In the genomic region with DNA sequence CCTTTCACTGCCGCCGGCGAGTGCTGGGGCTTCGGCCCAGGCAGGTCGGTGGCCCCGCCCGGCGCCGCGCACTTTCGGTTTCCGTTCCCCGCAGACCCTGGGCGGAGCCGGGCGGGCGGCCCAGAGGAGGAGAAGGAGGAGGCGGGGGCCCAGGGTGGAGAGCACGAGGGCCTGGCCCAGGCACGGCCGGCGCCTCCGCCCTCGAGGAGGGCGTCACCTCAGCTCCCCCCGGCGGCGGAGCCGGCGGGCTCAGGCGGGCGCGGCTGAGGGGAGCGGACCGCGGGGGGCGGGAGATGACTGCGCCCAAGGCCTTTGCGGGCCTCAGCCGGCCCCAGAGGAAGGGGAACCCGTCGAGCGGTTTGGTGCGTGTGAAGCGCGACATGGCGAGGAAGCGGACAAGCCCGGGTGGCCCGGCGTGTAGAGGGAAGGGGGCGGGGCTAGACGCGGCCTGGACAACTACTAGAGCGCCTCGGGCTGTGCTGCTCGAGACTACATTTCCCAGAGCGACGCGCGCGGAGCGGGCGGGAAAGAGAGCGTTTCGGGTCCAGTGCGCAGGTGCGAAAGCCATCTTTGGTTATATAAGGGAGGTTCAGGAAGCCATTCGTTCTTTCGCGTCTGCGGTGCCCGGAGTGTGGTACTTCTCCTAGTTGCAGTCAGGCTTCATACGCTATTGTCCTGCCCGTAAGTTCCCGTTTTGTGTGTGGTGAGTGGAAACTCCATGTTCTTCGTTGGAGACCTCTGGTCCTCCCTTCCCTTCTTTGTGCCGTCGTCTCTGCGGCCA, we compare ENCODE assay signal across 8 cellular contexts. TPM values are rescaled to one million over a fixed set of nuclear protein-coding genes. Genes with fewer than 3 reads are reported as not detected.
DNase-seq lines count a peak whose midpoint lies in the region; ATAC-seq lines count a peak whose summit lies in the region.

A gene (minus strand): TSS at position 22 of the 781 bp plus-strand sequence. CDS start 2,218 bp downstream, outside the sequence.

- peak within 1 kb of the TSS; percentile 97 for H3K4me3 ChIP-seq in CD8-positive, alpha-beta memory T cell (ENCODE audit: low read length)

- H3K36me3 ChIP-seq in CD8-positive, alpha-beta memory T cell (ENCODE audit: insufficient read depth, low read length): peaks cover 45% of the 10 kb centered on the region

- peaks cover 65% of the 10 kb centered on the region for H3K4me1 ChIP-seq in CD8-positive, alpha-beta memory T cell (ENCODE audit: insufficient read depth, low read length)

- peak within 1 kb of the TSS; percentile 91 to 100 (median 98) for H3K27ac Mint-ChIP-seq in CD8-positive, alpha-beta memory T cell

- H3K27me3 Mint-ChIP-seq in CD8-positive, alpha-beta memory T cell: peaks cover 0 to 14% of the 10 kb centered on the region in 2 donors

- ATAC-seq in GM19468 (IDR thresholded peaks at IDR 0.05; ENCODE audit: extremely low read depth, unreplicated experiment): peak; percentile 66

- no peaks in the 10 kb centered on the region for H3K27me3 ChIP-seq in CD8-positive, alpha-beta memory T cell (ENCODE audit: insufficient read depth, low read length, poor library complexity, severe bottlenecking)

- CTCF ChIA-PET in CD8-positive, alpha-beta memory T cell (lab: Charles Lee): no interaction called here

- POLR2A ChIA-PET in CD8-positive, alpha-beta memory T cell (lab: Charles Lee): interaction anchor here (0.5 to 1.2 kb wide), 11 partner anchors 9 to 1106 kb away, joined by 3 to 11 read pairs (median 5); a partner anchor contains a TSS

- H3K4me1 Mint-ChIP-seq in CD8-positive, alpha-beta memory T cell: peaks cover 65 to 80% (median 73%) of the 10 kb centered on the region in 3 donors

- peak within 1 kb of the TSS; percentile 90 to 98 (median 96) for H3K4me3 Mint-ChIP-seq in CD8-positive, alpha-beta memory T cell

- H3K27ac ChIP-seq in CD8-positive, alpha-beta memory T cell (ENCODE audit: low read depth, low read length): peak within 1 kb of the TSS; percentile 88

- peak; percentile 96 to 99 (median 99) for DNase-seq in CD8-positive, alpha-beta memory T cell
- DNase-seq in HS-5 (ENCODE audit: low read depth) (peak; percentile 100), lung microvascular endothelial cell (ENCODE audit: low read depth in 2 of 2) (peak; percentile 98 to 99)
- DNase-seq in NK-92 treated with Interleukin-12 subunit alpha and Interleukin-12 subunit beta, amount 100 ng/mL, for 24 hours (lab: John Stamatoyannopoulos, UW): peak; percentile 98
- peak; percentile 99 for DNase-seq in activated CD8-positive, alpha-beta memory T cell treated with anti-CD3 and anti-CD28 coated beads for 24 hours
- peak; percentile 96 for DNase-seq in effector CD8-positive, alpha-beta T cell (lab: John Stamatoyannopoulos, UW)
- DNase-seq in stimulated activated CD4-positive, alpha-beta T cell treated with anti-CD3 and anti-CD28 coated beads, TNF-alpha, amount 100 ng/mL, for 48 hours (ENCODE audit: low read depth in 3 of 3): peak; percentile 97 to 99 (median 97)

- peaks cover 38 to 80% (median 49%) of the 10 kb centered on the region in 3 donors for H3K36me3 Mint-ChIP-seq in CD8-positive, alpha-beta memory T cell

- peaks cover 28 to 49% (median 46%) of the 10 kb centered on the region in 5 donors for H3K9me3 Mint-ChIP-seq in CD8-positive, alpha-beta memory T cell

- H3K9me3 ChIP-seq in CD8-positive, alpha-beta memory T cell (ENCODE audit: low read length): peaks cover 34% of the 10 kb centered on the region

RNA-seq across cellular contexts. Expression of the gene that starts here (rescaled TPM):
- 10 to 100 TPM; 55.7 to 58.9 TPM for total RNA-seq in CD8-positive, alpha-beta memory T cell
- 75.9 TPM for polyA plus RNA-seq in CD8-positive, alpha-beta memory T cell
- total RNA-seq in lung microvascular endothelial cell: 20.9 and 23.0 TPM in 2 replicates

Comparison
In these comparisons a context has a peak if more than half of its experiments do, and no peak if none do; other contexts are left out.
1. Peak in every context shown above with its lines: DNase-seq, ATAC-seq, H3K4me3 ChIP-seq and H3K27ac ChIP-seq.